8 cellular contexts compared by ENCODE assay signal in genomic region chr5:149962040-149962439, GRCh38. TPM values are rescaled to one million over a fixed set of nuclear protein-coding genes. Genes with fewer than 3 reads are reported as not detected.
DNase-seq lines count a peak whose midpoint lies in the region; ATAC-seq, FAIRE-seq and TF ChIP-seq lines count a peak whose summit lies in the region.

No MANE protein-coding gene starts in this region.

- H3K9me3 Mint-ChIP-seq in activated naive CD4-positive, alpha-beta T cell treated with anti-CD3 and anti-CD28 coated beads for 36 hours: no peaks in the 10 kb centered on the region
- H3K9me3 Mint-ChIP-seq in activated naive CD4-positive, alpha-beta T cell treated with anti-CD3 and anti-CD28 coated beads, Interleukin-2, amount 50 U/mL, for 72 hours: no peaks in the 10 kb centered on the region
- H3K9me3 Mint-ChIP-seq in activated naive CD8-positive, alpha-beta T cell treated with anti-CD3 and anti-CD28 coated beads, Interleukin-2, amount 50 U/mL, for 24 hours: no peaks in the 10 kb centered on the region

- peaks cover 30% of the 10 kb centered on the region for H3K4me1 Mint-ChIP-seq in activated naive CD4-positive, alpha-beta T cell treated with anti-CD3 and anti-CD28 coated beads for 36 hours (ENCODE audit: low read depth)
- peaks cover 31% of the 10 kb centered on the region for H3K4me1 Mint-ChIP-seq in activated naive CD8-positive, alpha-beta T cell treated with anti-CD3 and anti-CD28 coated beads, Interleukin-2, amount 50 U/mL, for 24 hours

- TF ChIP-seq POLR2A in stomach (IDR thresholded peaks at IDR 0.05): no peak

- H3K79me2 ChIP-seq in keratinocyte (ENCODE audit: control insufficient read depth, insufficient read depth, low read length): peaks cover 2% of the 10 kb centered on the region

- no peaks in the 10 kb centered on the region for H3K9me1 ChIP-seq in keratinocyte (ENCODE audit: control insufficient read depth, extremely low read depth, insufficient read depth, low read length)

- peak overlapping the region; percentile 98 for H3K4me3 Mint-ChIP-seq in activated naive CD4-positive, alpha-beta T cell treated with anti-CD3 and anti-CD28 coated beads for 36 hours
- H3K4me3 Mint-ChIP-seq in activated naive CD8-positive, alpha-beta T cell treated with anti-CD3 and anti-CD28 coated beads, Interleukin-2, amount 50 U/mL, for 24 hours: peak overlapping the region; percentile 90

- WGBS in stomach, 5 donors: 57 to 70% (median 66%) methylated on average over 7 of the region's 7 CpGs

- H2AFZ ChIP-seq in keratinocyte (ENCODE audit: control insufficient read depth, low read length): no peak overlapping the region

- no peaks in the 10 kb centered on the region for H4K20me1 ChIP-seq in keratinocyte (ENCODE audit: control insufficient read depth, extremely low read depth, insufficient read depth, low read length)

- dilution Hi-C loops in keratinocyte (cut with MboI; ENCODE audit: extremely low pct_ligation_motif_present, low sequenced_read_pairs): loop anchor here (25.0 kb wide), 1 partner anchor 100 kb away; no protein-coding TSS in a partner anchor

- no peaks in the 10 kb centered on the region for H3K27me3 Mint-ChIP-seq in activated naive CD4-positive, alpha-beta T cell treated with anti-CD3 and anti-CD28 coated beads for 36 hours (ENCODE audit: low read depth)
- H3K27me3 Mint-ChIP-seq in activated naive CD8-positive, alpha-beta T cell treated with anti-CD3 and anti-CD28 coated beads, Interleukin-2, amount 50 U/mL, for 24 hours: no peaks in the 10 kb centered on the region

- no peaks in the 10 kb centered on the region for H3K27me3 ChIP-seq in keratinocyte (ENCODE audit: control insufficient read depth, extremely low read depth, insufficient read depth, low read length)
- H3K27me3 ChIP-seq in stomach: no peaks in the 10 kb centered on the region

- H3K9me3 ChIP-seq in keratinocyte (ENCODE audit: control insufficient read depth, low read depth, low read length): no peaks in the 10 kb centered on the region
- H3K9me3 ChIP-seq in stomach: no peaks in the 10 kb centered on the region

- no peak for ATAC-seq in activated naive CD4-positive, alpha-beta T cell treated with anti-CD3 and anti-CD28 coated beads, Interleukin-2, amount 50 U/mL, for 72 hours
- ATAC-seq in activated naive CD8-positive, alpha-beta T cell treated with anti-CD3 and anti-CD28 coated beads, Interleukin-2, amount 50 U/mL, for 24 hours: no peak
- ATAC-seq in GM19467 (IDR thresholded peaks at IDR 0.05; ENCODE audit: unreplicated experiment): no peak
- no peak for ATAC-seq in HG02870 (IDR thresholded peaks at IDR 0.05; ENCODE audit: unreplicated experiment)

- no peak overlapping the region for H3K4me3 ChIP-seq in keratinocyte (ENCODE audit: control insufficient read depth in 2 of 3, extremely low read depth in 1 of 3, insufficient read depth in 2 of 3, low read depth in 1 of 3, low read length in 3 of 3)
- H3K4me3 ChIP-seq in stomach: no peak overlapping the region

- peak overlapping the region; percentile 70 for H3K4me2 ChIP-seq in keratinocyte (ENCODE audit: control insufficient read depth, extremely low read depth, insufficient read depth, low read depth, low read length)

- intact Hi-C loops in activated naive CD4-positive, alpha-beta T cell treated with anti-CD3 and anti-CD28 coated beads for 36 hours (cut with micrococcal nuclease): loop anchor here (10.0 kb wide), 2 partner anchors 517 to 617 kb away; partner anchors contain the start of gene GRPEL2
- intact Hi-C loops in stomach (cut with DNase I; ENCODE audit: low total_unique reads): no loop called here

- peak; percentile 21 for DNase-seq in activated naive CD4-positive, alpha-beta T cell treated with anti-CD3 and anti-CD28 coated beads for 36 hours
- no peak for DNase-seq in activated naive CD4-positive, alpha-beta T cell treated with anti-CD3 and anti-CD28 coated beads, Interleukin-2, amount 50 U/mL, for 72 hours (ENCODE audit: low spot score in 2 of 2)
- DNase-seq in NAMALWA (ENCODE audit: low spot score) (peak; percentile 48), keratinocyte (ENCODE audit: low read depth, low spot score) (no peak), stomach (no peak)
- DNase-seq in activated naive CD8-positive, alpha-beta T cell treated with anti-CD3 and anti-CD28 coated beads, Interleukin-2, amount 50 U/mL, for 24 hours: no peak

- H3K27ac Mint-ChIP-seq in activated naive CD4-positive, alpha-beta T cell treated with anti-CD3 and anti-CD28 coated beads for 36 hours: no peak overlapping the region
- H3K27ac Mint-ChIP-seq in activated naive CD4-positive, alpha-beta T cell treated with anti-CD3 and anti-CD28 coated beads, Interleukin-2, amount 50 U/mL, for 72 hours: peak overlapping the region in 1 of 2 donors; percentile 99
- H3K27ac Mint-ChIP-seq in activated naive CD8-positive, alpha-beta T cell treated with anti-CD3 and anti-CD28 coated beads, Interleukin-2, amount 50 U/mL, for 24 hours: no peak overlapping the region

- no peak for TF ChIP-seq EP300 in stomach (IDR thresholded peaks at IDR 0.05)

- CTCF ChIA-PET in activated naive CD4-positive, alpha-beta T cell treated with anti-CD3 and anti-CD28 coated beads for 36 hours (lab: Charles Lee): interaction anchor here (0.6 to 2.4 kb wide), 35 partner anchors 9 to 326 kb away, joined by 3 to 50 read pairs (median 4); partner anchors contain the start of genes PDE6A and TIGD6

- peaks cover 2% of the 10 kb centered on the region for H3K36me3 Mint-ChIP-seq in activated naive CD4-positive, alpha-beta T cell treated with anti-CD3 and anti-CD28 coated beads for 36 hours (ENCODE audit: low read depth)
- H3K36me3 Mint-ChIP-seq in activated naive CD4-positive, alpha-beta T cell treated with anti-CD3 and anti-CD28 coated beads, Interleukin-2, amount 50 U/mL, for 72 hours: peaks cover 0 to 9% of the 10 kb centered on the region in 2 donors
- H3K36me3 Mint-ChIP-seq in activated naive CD8-positive, alpha-beta T cell treated with anti-CD3 and anti-CD28 coated beads, Interleukin-2, amount 50 U/mL, for 24 hours (ENCODE audit: low read depth): peaks cover 2% of the 10 kb centered on the region

- peak; percentile 76 for FAIRE-seq in keratinocyte (lab: Jason Lieb, UNC)

- H3K9ac ChIP-seq in keratinocyte (ENCODE audit: control insufficient read depth, extremely low read depth, insufficient read depth, low read length): no peak overlapping the region

- no peak overlapping the region for H3K27ac ChIP-seq in keratinocyte (ENCODE audit: control insufficient read depth, insufficient read depth, low read length)
- H3K27ac ChIP-seq in stomach: no peak overlapping the region

- H3K36me3 ChIP-seq in keratinocyte (ENCODE audit: control insufficient read depth in 2 of 2, extremely low read depth in 1 of 2, insufficient read depth in 2 of 2, low read length in 2 of 2) (no peaks in the 10 kb centered on the region), stomach (no peaks in the 10 kb centered on the region)

- peaks cover 16% of the 10 kb centered on the region for H3K4me1 ChIP-seq in keratinocyte (ENCODE audit: control insufficient read depth, extremely low read depth, insufficient read depth, low read length)
- peaks cover 11 to 21% (median 20%) of the 10 kb centered on the region in 4 donors for H3K4me1 ChIP-seq in stomach

- TF ChIP-seq CTCF in keratinocyte (optimal IDR thresholded peaks at IDR 0.05 in 1 of 3, IDR thresholded peaks at IDR 0.05 in 1 of 3, conservative IDR thresholded peaks at IDR 0.05 in 1 of 3; ENCODE audit: extremely low read depth in 1 of 3, insufficient read depth in 2 of 3, low read length in 3 of 3): peak; percentile 43 to 69 (median 49)
- TF ChIP-seq CTCF in stomach (IDR thresholded peaks at IDR 0.05): peak in 3 of 7 experiments; percentile 15 to 23 (median 23)

RNA-seq across cellular contexts. Expression of gene SLC26A2, which starts 1.5 kb away (rescaled TPM):
- total RNA-seq in activated naive CD4-positive, alpha-beta T cell treated with anti-CD3 and anti-CD28 coated beads for 36 hours: 1 to 10 TPM; 3.5 to 3.7 TPM
- total RNA-seq in activated naive CD4-positive, alpha-beta T cell treated with anti-CD3 and anti-CD28 coated beads, Interleukin-2, amount 50 U/mL, for 72 hours: 1 to 10 TPM; 3.9 to 8.4 TPM
- 7.3 to 10.3 TPM (median 8.0 TPM) in 3 replicates for polyA plus RNA-seq in keratinocyte
- 1.5 TPM for polyA plus RNA-seq in keratinocyte (2011; ENCODE audit: low read depth)
- 1.9 and 3.7 TPM in 2 replicates for polyA plus RNA-seq in keratinocyte (2011; cell fraction: cytosol; rRNA removed)
- 11.8 and 15.5 TPM in 2 replicates for polyA plus RNA-seq in keratinocyte (2011; cell fraction: nucleus; rRNA removed)
- 1.8 and 7.1 TPM in 2 replicates for polyA plus RNA-seq in keratinocyte (2012; ENCODE audit: low replicate concordance)
- polyA minus RNA-seq in keratinocyte: 7.9 to 33.5 TPM (median 31.6 TPM) in 3 replicates
- polyA minus RNA-seq in keratinocyte (2011; cell fraction: cytosol; rRNA and poly(A)+ RNA removed): 7.3 TPM
- 27.9 and 40.2 TPM in 2 replicates for polyA minus RNA-seq in keratinocyte (2011; cell fraction: nucleus; rRNA and poly(A)+ RNA removed)
- total RNA-seq in stomach: 100 to 1,000 TPM in 1 of 5 donors, 10 to 100 TPM in 1, 1 to 10 TPM in 3; 3.6 to 135 (median 8.4) TPM
- 1 to 10 TPM in 2 of 3 donors, under 1 TPM in 1; 0.81 to 7.4 (median 1.2) TPM for polyA plus RNA-seq in stomach

RNA-seq across cellular contexts. Expression of gene PDE6A, which starts 17.4 kb away (rescaled TPM):
- total RNA-seq in activated naive CD4-positive, alpha-beta T cell treated with anti-CD3 and anti-CD28 coated beads for 36 hours: not detected
- total RNA-seq in activated naive CD4-positive, alpha-beta T cell treated with anti-CD3 and anti-CD28 coated beads, Interleukin-2, amount 50 U/mL, for 72 hours: not detected
- polyA plus RNA-seq in keratinocyte (0.03 to 0.05 TPM (median 0.03 TPM) in 3 replicates), stomach (under 1 TPM in 1 of 3 donors, not detected in 2; 0.80 TPM)
- not detected for polyA plus RNA-seq in keratinocyte (2011; ENCODE audit: low read depth)
- polyA plus RNA-seq in keratinocyte (2011; cell fraction: cytosol; rRNA removed): 0.05 TPM in 1 of 2 replicates, not detected in the other
- 0.03 and 0.05 TPM in 2 replicates for polyA plus RNA-seq in keratinocyte (2011; cell fraction: nucleus; rRNA removed)
- 0.03 and 0.14 TPM in 2 replicates for polyA plus RNA-seq in keratinocyte (2012; ENCODE audit: low replicate concordance)
- not detected in 3 replicates for polyA minus RNA-seq in keratinocyte
- not detected for polyA minus RNA-seq in keratinocyte (2011; cell fraction: cytosol; rRNA and poly(A)+ RNA removed)
- not detected in 2 replicates for polyA minus RNA-seq in keratinocyte (2011; cell fraction: nucleus; rRNA and poly(A)+ RNA removed)
- total RNA-seq in stomach: under 1 TPM in 1 of 5 donors, not detected in 4; under 0.01 TPM

RNA-seq across cellular contexts. Expression of gene TIGD6, which starts 38.4 kb away (rescaled TPM):
- total RNA-seq in activated naive CD4-positive, alpha-beta T cell treated with anti-CD3 and anti-CD28 coated beads for 36 hours: 1 to 10 TPM; 2.6 to 2.7 TPM
- 1 to 10 TPM; 1.9 to 3.0 TPM for total RNA-seq in activated naive CD4-positive, alpha-beta T cell treated with anti-CD3 and anti-CD28 coated beads, Interleukin-2, amount 50 U/mL, for 72 hours
- polyA plus RNA-seq in keratinocyte (3.9 to 4.1 TPM (median 4.1 TPM) in 3 replicates), stomach (1 to 10 TPM; 1.8 to 2.9 (median 2.9) TPM)
- polyA plus RNA-seq in keratinocyte (2011; ENCODE audit: low read depth): 1.5 TPM
- 3.1 and 4.7 TPM in 2 replicates for polyA plus RNA-seq in keratinocyte (2011; cell fraction: cytosol; rRNA removed)
- polyA plus RNA-seq in keratinocyte (2011; cell fraction: nucleus; rRNA removed): 4.1 and 5.3 TPM in 2 replicates
- polyA plus RNA-seq in keratinocyte (2012; ENCODE audit: low replicate concordance): 3.0 and 3.2 TPM in 2 replicates
- 6.5 to 10.5 TPM (median 8.9 TPM) in 3 replicates for polyA minus RNA-seq in keratinocyte
- polyA minus RNA-seq in keratinocyte (2011; cell fraction: cytosol; rRNA and poly(A)+ RNA removed): 3.8 TPM
- 2.2 and 5.0 TPM in 2 replicates for polyA minus RNA-seq in keratinocyte (2011; cell fraction: nucleus; rRNA and poly(A)+ RNA removed)
- total RNA-seq in stomach: 1 to 10 TPM in 2 of 5 donors, under 1 TPM in 2, not detected in 1; under 0.01 to 3.3 (median 1.6) TPM

RNA-seq across cellular contexts. Expression of gene HMGXB3, which starts 38.5 kb away (rescaled TPM):
- total RNA-seq in activated naive CD4-positive, alpha-beta T cell treated with anti-CD3 and anti-CD28 coated beads for 36 hours: 10 to 100 TPM; 24.3 to 26.8 TPM
- 10 to 100 TPM; 19.9 to 40.8 TPM for total RNA-seq in activated naive CD4-positive, alpha-beta T cell treated with anti-CD3 and anti-CD28 coated beads, Interleukin-2, amount 50 U/mL, for 72 hours
- polyA plus RNA-seq in keratinocyte (37.8 to 39.4 TPM (median 38.6 TPM) in 3 replicates), stomach (10 to 100 TPM in 1 of 3 donors, 1 to 10 TPM in 2; 7.9 to 15.3 (median 10.0) TPM)
- polyA plus RNA-seq in keratinocyte (2011; ENCODE audit: low read depth): 19.4 TPM
- 29.2 and 29.7 TPM in 2 replicates for polyA plus RNA-seq in keratinocyte (2011; cell fraction: cytosol; rRNA removed)
- polyA plus RNA-seq in keratinocyte (2011; cell fraction: nucleus; rRNA removed): 89.4 and 108 TPM in 2 replicates
- 16.1 and 27.2 TPM in 2 replicates for polyA plus RNA-seq in keratinocyte (2012; ENCODE audit: low replicate concordance)
- 64.6 to 78.4 TPM (median 68.0 TPM) in 3 replicates for polyA minus RNA-seq in keratinocyte
- 41.6 TPM for polyA minus RNA-seq in keratinocyte (2011; cell fraction: cytosol; rRNA and poly(A)+ RNA removed)
- 56.6 and 84.9 TPM in 2 replicates for polyA minus RNA-seq in keratinocyte (2011; cell fraction: nucleus; rRNA and poly(A)+ RNA removed)
- 10 to 100 TPM; 17.5 to 90.6 (median 52.0) TPM for total RNA-seq in stomach

Comparison
In these comparisons a context has a peak if more than half of its experiments do, and no peak if none do; other contexts are left out.
1. DNase-seq: peak in activated naive CD4-positive, alpha-beta T cell treated with anti-CD3 and anti-CD28 coated beads for 36 hours (single experiment) and NAMALWA (single experiment); none in activated naive CD4-positive, alpha-beta T cell treated with anti-CD3 and anti-CD28 coated beads, Interleukin-2, amount 50 U/mL, for 72 hours (0 of 2), activated naive CD8-positive, alpha-beta T cell treated with anti-CD3 and anti-CD28 coated beads, Interleukin-2, amount 50 U/mL, for 24 hours (single experiment), keratinocyte (single experiment) and stomach (single experiment).